In the genomic region with DNA sequence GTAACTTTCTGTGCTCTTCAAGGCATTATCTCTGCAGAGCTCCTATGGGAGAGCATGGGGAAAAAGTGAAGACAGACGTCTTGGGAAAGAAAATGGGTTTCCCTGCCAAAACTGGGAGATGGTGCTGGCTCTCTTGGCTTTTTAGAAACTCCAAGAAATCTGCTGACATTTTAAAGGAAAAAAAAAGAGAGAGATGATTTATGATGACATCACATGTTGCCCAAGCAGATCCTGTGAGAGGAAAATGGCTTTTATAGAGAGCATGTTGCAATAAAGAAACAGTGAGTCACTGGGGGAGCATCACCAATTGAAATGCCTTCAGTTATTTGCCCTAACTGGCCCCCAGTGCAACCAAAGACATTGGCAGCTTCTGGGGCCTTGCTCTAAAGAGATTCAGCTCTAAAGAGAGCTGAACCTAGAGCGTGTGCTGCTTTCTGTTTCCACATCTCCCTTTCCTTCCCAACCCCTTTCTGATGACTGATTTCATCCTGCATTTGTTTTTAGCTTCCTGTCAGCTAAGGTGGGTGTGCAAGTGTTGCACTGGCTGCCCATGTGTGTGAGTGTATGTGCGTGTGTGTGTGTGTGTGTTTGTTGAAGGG, we compare ENCODE assay signal across 8 cellular contexts. TPM values are rescaled to one million over a fixed set of nuclear protein-coding genes. Genes with fewer than 3 reads are reported as not detected.
DNase-seq lines count a peak whose midpoint lies in the region; ATAC-seq and TF ChIP-seq lines count a peak whose summit lies in the region.

No MANE protein-coding gene starts in this region.

- peak overlapping the region; percentile 37 for H3K4me2 ChIP-seq in PC-3 (ENCODE audit: low read length)

- H3K27ac ChIP-seq in PC-3 (ENCODE audit: low read length): peak overlapping the region; percentile 54
- peak overlapping the region; percentile 27 to 86 (median 62) for H3K27ac ChIP-seq in esophagus squamous epithelium
- peak overlapping the region in 1 of 2 donors; percentile 23 for H3K27ac ChIP-seq in prostate gland

- peaks cover 25% of the 10 kb centered on the region for H3K4me1 ChIP-seq in PC-3 (ENCODE audit: insufficient read depth, low read length)
- peaks cover 27 to 66% (median 39%) of the 10 kb centered on the region in 3 donors for H3K4me1 ChIP-seq in esophagus squamous epithelium
- H3K4me1 ChIP-seq in prostate gland (replicated peaks): no peaks in the 10 kb centered on the region

- no peaks in the 10 kb centered on the region for H3F3A ChIP-seq in PC-3 (ENCODE audit: low read length, unreplicated experiment)

- 4 to 5% methylated on average over 3 of the region's 3 CpGs for WGBS in esophagus squamous epithelium, 2 donors
- 20% methylated on average over 3 of the region's 3 CpGs for WGBS in prostate gland

- H3K27me3 ChIP-seq in PC-3 (ENCODE audit: low read length): peaks cover 3% of the 10 kb centered on the region; the same call in 1 of the 2 replicates
- no peaks in the 10 kb centered on the region for H3K27me3 ChIP-seq in esophagus squamous epithelium
- H3K27me3 ChIP-seq in prostate gland (replicated peaks; ENCODE audit: insufficient read depth): no peaks in the 10 kb centered on the region

- no peak overlapping the region; the same call in 1 of the 2 replicates for H3K9ac ChIP-seq in PC-3 (ENCODE audit: low read length)

- no peaks in the 10 kb centered on the region for H3K9me3 ChIP-seq in PC-3 (ENCODE audit: low read length)
- no peaks in the 10 kb centered on the region for H3K9me3 ChIP-seq in esophagus squamous epithelium
- H3K9me3 ChIP-seq in prostate gland: no peaks in the 10 kb centered on the region

- TF ChIP-seq POLR2A in esophagus squamous epithelium (IDR thresholded peaks at IDR 0.05): peak in 1 of 4 donors; percentile 20
- no peak for TF ChIP-seq POLR2A in prostate gland (IDR thresholded peaks at IDR 0.05)

- peak; percentile 88 for ATAC-seq in PC-3
- ATAC-seq in HG02852 (IDR thresholded peaks at IDR 0.05; ENCODE audit: unreplicated experiment): no peak

- no peak overlapping the region for H3K4me3 ChIP-seq in PC-3 (ENCODE audit: low read length)
- H3K4me3 ChIP-seq in esophagus squamous epithelium: no peak overlapping the region
- no peak overlapping the region for H3K4me3 ChIP-seq in prostate gland

- 0 out of 2 replicates have a peak, but pooled peaks cover 3% of the 10 kb centered on the region for H3K9me2 ChIP-seq in PC-3 (replicated peaks; ENCODE audit: low read length)

- peak overlapping the region; percentile 15 for H2AFZ ChIP-seq in PC-3 (ENCODE audit: low read length)

- intact Hi-C loops in PC-3 (cut with micrococcal nuclease): loop anchor here (1.0 to 5.0 kb wide), 2 partner anchors 52 to 64 kb away; no protein-coding TSS in a partner anchor
- intact Hi-C loops in esophagus squamous epithelium (cut with DNase I): no loop called here
- intact Hi-C loops in prostate gland (cut with DNase I): loop anchor here (5.0 kb wide), 1 partner anchor 193 kb away; no protein-coding TSS in a partner anchor

- H3K36me3 ChIP-seq in PC-3 (ENCODE audit: low read depth, low read length): no peaks in the 10 kb centered on the region
- H3K36me3 ChIP-seq in esophagus squamous epithelium: no peaks in the 10 kb centered on the region
- H3K36me3 ChIP-seq in prostate gland: no peaks in the 10 kb centered on the region

- CTCF ChIA-PET in PC-3 (lab: Charles Lee): no interaction called here

- no peaks in the 10 kb centered on the region for H3K79me2 ChIP-seq in PC-3 (ENCODE audit: low read length)

- DNase-seq in Daoy (ENCODE audit: low read depth) (peak; percentile 72), PC-3 (peak; percentile 100), esophagus squamous epithelium (lab: John Stamatoyannopoulos, UW) (no peak), prostate gland (ENCODE audit: low spot score) (peak; percentile 73), globus pallidus (ENCODE audit: low spot score) (no peak), 8988T (no peak), RPMI8226 (no peak)

- no peak for TF ChIP-seq CTCF in PC-3 (conservative IDR thresholded peaks at IDR 0.05; ENCODE audit: low read depth, low read length)
- no peak for TF ChIP-seq CTCF in esophagus squamous epithelium (IDR thresholded peaks at IDR 0.05)
- no peak for TF ChIP-seq CTCF in prostate gland (IDR thresholded peaks at IDR 0.05)

- POLR2A ChIA-PET in PC-3 (lab: Charles Lee; ENCODE audit: unreplicated experiment): no interaction called here

- BruUV-seq in PC-3 (replicated peaks; lab: Mats Ljungman, UMichigan): no TSS peak

- H4K20me1 ChIP-seq in PC-3 (ENCODE audit: low read length): no peaks in the 10 kb centered on the region

RNA-seq across cellular contexts. Expression of a gene that starts 37.7 kb away (rescaled TPM):
- total RNA-seq in Daoy (2014; rRNA removed; shearing (Covaris generic)): 1.6 TPM in 1 of 2 replicates, not detected in the other
- total RNA-seq in PC-3 (2014; rRNA removed) (1.2 and 3.6 TPM in 2 replicates), esophagus squamous epithelium (10 to 100 TPM in 1 of 4 donors, 1 to 10 TPM in 1, under 1 TPM in 1, not detected in 1; 0.88 to 14.1 (median 5.1) TPM), prostate gland (10 to 100 TPM in 1 of 2 donors, 1 to 10 TPM in 1; 9.6 to 12.6 TPM)

Comparison
In these comparisons a context has a peak if more than half of its experiments do, and no peak if none do; other contexts are left out.
1. DNase-seq: peak in Daoy (single experiment), PC-3 (single experiment) and prostate gland (single experiment); none in esophagus squamous epithelium (single experiment), globus pallidus (single experiment), 8988T (single experiment) and RPMI8226 (single experiment).